In genomic region chr10:128417776-128418175, GRCh38 we compare ENCODE assay signal across 29 cellular contexts.
DNase-seq lines count a peak whose midpoint lies in the region; ATAC-seq, FAIRE-seq and TF ChIP-seq lines count a peak whose summit lies in the region.
"Had no signal": no experiment of that assay in that cellular context is flagged by ENCODE, and none has a peak within 500 bp of the region (broad histone marks: within the 10 kb centered on the region; RNA-seq: fewer than 3 reads in every experiment).

No MANE protein-coding gene starts in this region.

- no peak overlapping the region for H3K27ac Mint-ChIP-seq in GM23338
- H3K27ac Mint-ChIP-seq: CD14-positive monocyte; CD4-positive, alpha-beta memory T cell; CD4-positive, CD25-positive, alpha-beta regulatory T cell; CD8-positive, alpha-beta memory T cell had no signal

- H3K23me2 ChIP-seq in H1 (ENCODE audit: low read depth, low read length): no peaks in the 10 kb centered on the region

- H4K8ac ChIP-seq in H1 (ENCODE audit: extremely low read depth, insufficient read depth, low read length): no peak overlapping the region

- H3K56ac ChIP-seq in H1 (replicated peaks; ENCODE audit: insufficient read length, low read depth, low read length): no peak overlapping the region

- H3K18ac ChIP-seq in H1 (ENCODE audit: extremely low read depth, low read length): no peak overlapping the region

- no peak overlapping the region for H3K4ac ChIP-seq in H1 (replicated peaks; ENCODE audit: insufficient read length, low read depth, low read length)

- H2BK120ac ChIP-seq in H1 (replicated peaks; ENCODE audit: low read depth, low read length): no peak overlapping the region

- H3K9me3 Mint-ChIP-seq in GM23338: no peaks in the 10 kb centered on the region; the same call in 2 of the 3 replicates
- H3K9me3 Mint-ChIP-seq: CD4-positive, CD25-positive, alpha-beta regulatory T cell had no signal

- H2BK5ac ChIP-seq in H1 (ENCODE audit: low read depth, low read length): no peak overlapping the region

- H4K20me1 ChIP-seq in GM23338 (replicated peaks; ENCODE audit: insufficient read depth) (no peaks in the 10 kb centered on the region), H1 (replicated peaks in 1 of 2; ENCODE audit: control insufficient read depth in 1 of 2, insufficient read depth in 2 of 2, low read length in 2 of 2) (no peaks in the 10 kb centered on the region)
- H4K20me1 ChIP-seq: BLaER1 had no signal

- H3K36me3 ChIP-seq in right atrium auricular region: no peaks in the 10 kb centered on the region
- no peaks in the 10 kb centered on the region for H3K36me3 ChIP-seq in GM23338 (ENCODE audit: insufficient read depth)
- no peaks in the 10 kb centered on the region for H3K36me3 ChIP-seq in H1 (ENCODE audit: control insufficient read depth in 2 of 4, insufficient read depth in 4 of 4, low read length in 3 of 4)
- H3K36me3 ChIP-seq: BE2C, BLaER1 had no signal

- H2AFZ ChIP-seq in GM23338 (0 out of 2 replicates have a peak overlapping the region, but pooled peaks have one; percentile 14), H1 (ENCODE audit: low read length) (no peak overlapping the region)

- H3K4me1 ChIP-seq in right atrium auricular region (no peaks in the 10 kb centered on the region), GM23338 (ENCODE audit: insufficient read depth) (0 out of 2 replicates have a peak, but pooled peaks cover 5% of the 10 kb centered on the region), H1 (replicated peaks in 1 of 4; ENCODE audit: control insufficient read depth in 3 of 4, insufficient read depth in 4 of 4, low read length in 3 of 4) (peaks cover 0 to 6% (median 0%) of the 10 kb centered on the region in 4 experiments; a peak in 3 of 7 replicates)
- H3K4me1 ChIP-seq: BE2C, BLaER1 had no signal

- 84% methylated on average over 3 of the region's 3 CpGs; no CpG with 5 or more reads in 1 of the 2 experiments for WGBS in H1 (ENCODE audit: extremely low coverage in 1 of 2, insufficient coverage in 1 of 2, insufficient read length in 1 of 2, insufficient replicate concordance in 2 of 2, low coverage in 1 of 2, low lambda C conversion rate in 2 of 2, missing lambda C conversion rate in 1 of 2), 2 experiments

- peaks cover 6% of the 10 kb centered on the region for H3K4me1 Mint-ChIP-seq in GM23338
- H3K4me1 Mint-ChIP-seq: CD14-positive monocyte; CD4-positive, alpha-beta memory T cell; CD4-positive, CD25-positive, alpha-beta regulatory T cell; CD8-positive, alpha-beta memory T cell had no signal

- H2BK12ac ChIP-seq in H1 (ENCODE audit: low read depth, low read length): no peak overlapping the region

- H4K5ac ChIP-seq in H1 (ENCODE audit: insufficient read length, low read depth, low read length): no peak overlapping the region

- TF ChIP-seq RAD21 in H1 (IDR thresholded peaks at IDR 0.05 in 1 of 2, conservative IDR thresholded peaks at IDR 0.05 in 1 of 2; ENCODE audit: low read depth in 2 of 2, low read length in 2 of 2): no peak

- TF ChIP-seq CTCF in right atrium auricular region (IDR thresholded peaks at IDR 0.05): no peak
- no peak for TF ChIP-seq CTCF in GM23338 (conservative IDR thresholded peaks at IDR 0.05; ENCODE audit: low read depth in 2 of 2)
- no peak for TF ChIP-seq CTCF in H1 (IDR thresholded peaks at IDR 0.05; ENCODE audit: control extremely low read depth in 1 of 3, insufficient read depth in 1 of 3, low read depth in 1 of 3, low read length in 3 of 3)
- TF ChIP-seq CTCF in GM10266 (IDR thresholded peaks at IDR 0.05; ENCODE audit: control insufficient read depth, insufficient read depth, low read depth, missing control alignments): no peak
- no peak for TF ChIP-seq CTCF in omental fat pad (IDR thresholded peaks at IDR 0.05)

- no peak for FAIRE-seq in H1 (lab: Jason Lieb, UNC)
- FAIRE-seq: A204.1, G401.6, GM12878, GM12892, GM18507 had no signal

- no peak for TF ChIP-seq POLR2A in H1 (IDR thresholded peaks at IDR 0.05; ENCODE audit: control extremely low read depth in 1 of 2, low read depth in 2 of 2, low read length in 2 of 2)

- H4K91ac ChIP-seq in H1 (replicated peaks; ENCODE audit: insufficient read length, low read length): no peak overlapping the region

- no peak overlapping the region for H2BK20ac ChIP-seq in H1 (ENCODE audit: low read length)

- POLR2A ChIA-PET in H1 (lab: Charles Lee; ENCODE audit: partially characterized antibody): no interaction called here

- H3K27me3 Mint-ChIP-seq in GM23338 (ENCODE audit: insufficient read depth, low read depth, poor library complexity): no peaks in the 10 kb centered on the region

- no peak for TF ChIP-seq EP300 in H1 (IDR thresholded peaks at IDR 0.05; ENCODE audit: borderline replicate concordance in 1 of 2, low read depth in 2 of 2, low read length in 2 of 2)

- H3K9me3 ChIP-seq in right atrium auricular region (no peaks in the 10 kb centered on the region), H1 (ENCODE audit: insufficient read depth in 2 of 2, low read depth in 1 of 2, low read length in 1 of 2) (no peaks in the 10 kb centered on the region)
- H3K9me3 ChIP-seq: BE2C, BLaER1 had no signal

- H3F3A ChIP-seq in GM23338 (replicated peaks; ENCODE audit: low read depth): no peaks in the 10 kb centered on the region

- H3K9ac ChIP-seq in H1 (replicated peaks in 1 of 4; ENCODE audit: extremely low read depth in 1 of 4, low read depth in 3 of 4, low read length in 3 of 4): no peak overlapping the region
- H3K9ac ChIP-seq: BLaER1 had no signal

- no peak overlapping the region for H3K4me3 ChIP-seq in right atrium auricular region
- H3K4me3 ChIP-seq in GM23338: no peak overlapping the region
- H3K4me3 ChIP-seq in H1 (ENCODE audit: extremely low read depth in 1 of 4, insufficient read depth in 2 of 4, low read depth in 3 of 4, low read length in 4 of 4): no peak overlapping the region
- H3K4me3 ChIP-seq: BLaER1, GM12878 had no signal

- H3K79me1 ChIP-seq in H1 (ENCODE audit: low read depth, low read length): no peaks in the 10 kb centered on the region

- H3K79me2 ChIP-seq in GM23338 (replicated peaks; ENCODE audit: insufficient read depth) (no peaks in the 10 kb centered on the region), H1 (ENCODE audit: control insufficient read depth in 1 of 2, insufficient read depth in 2 of 2, low read length in 2 of 2) (no peaks in the 10 kb centered on the region)

- H3K27me3 ChIP-seq in right atrium auricular region: no peaks in the 10 kb centered on the region
- no peaks in the 10 kb centered on the region for H3K27me3 ChIP-seq in GM23338 (ENCODE audit: insufficient read depth)
- no peaks in the 10 kb centered on the region for H3K27me3 ChIP-seq in H1 (replicated peaks in 1 of 4; ENCODE audit: control insufficient read depth in 3 of 4, extremely low read depth in 1 of 4, insufficient read depth in 3 of 4, low read length in 3 of 4)
- H3K27me3 ChIP-seq: BE2C, BLaER1 had no signal

- no peak overlapping the region for H3K14ac ChIP-seq in H1 (ENCODE audit: insufficient read length)

- no peak for ATAC-seq in GM23338
- no peak for ATAC-seq in omental fat pad (ENCODE audit: low FRiP score)
- no peak for ATAC-seq in HG03520 (IDR thresholded peaks at IDR 0.05; ENCODE audit: unreplicated experiment)
- ATAC-seq: GM12878 had no signal

- no peak overlapping the region for H3K4me2 ChIP-seq in GM23338
- H3K4me2 ChIP-seq in H1 (ENCODE audit: insufficient read depth in 1 of 2, low read depth in 2 of 2, low read length in 2 of 2): no peak overlapping the region
- H3K4me2 ChIP-seq: BLaER1 had no signal

- H3K36me3 Mint-ChIP-seq in GM23338 (ENCODE audit: low read depth): no peaks in the 10 kb centered on the region
- H3K36me3 Mint-ChIP-seq: CD14-positive monocyte; CD8-positive, alpha-beta memory T cell had no signal

- H2BK15ac ChIP-seq in H1 (ENCODE audit: low read length): no peak overlapping the region

- DNase-seq in right atrium auricular region (ENCODE audit: low spot score): peak; percentile 51
- DNase-seq in cardiac septum (ENCODE audit: low spot score): no peak
- no peak for DNase-seq in GM23338 (ENCODE audit: low spot score)
- no peak for DNase-seq in H1 (ENCODE audit: low read depth in 1 of 2, low spot score in 2 of 2)
- DNase-seq in GM10266 (ENCODE audit: extremely low spot score): no peak
- DNase-seq in omental fat pad (ENCODE audit: low spot score): no peak
- DNase-seq: 8988T; ACHN; BE2C; C1 segment of cervical spinal cord; CD4-positive, alpha-beta memory T cell; CD4-positive, CD25-positive, alpha-beta regulatory T cell; CD8-positive, alpha-beta memory T cell; COR-L47; DMS 273 treated with DMSO at 0.1 percent for 48 hours; DMS153; DMS53; DMS79; DND-41; EL; GF-D8 had no signal

- H3K9me2 ChIP-seq in GM23338 (ENCODE audit: insufficient read depth): no peaks in the 10 kb centered on the region

- H3K23ac ChIP-seq in H1 (ENCODE audit: insufficient read length): no peak overlapping the region

- H3K4me3 Mint-ChIP-seq in GM23338: no peak overlapping the region
- H3K4me3 Mint-ChIP-seq: CD14-positive monocyte; CD4-positive, alpha-beta memory T cell; CD4-positive, CD25-positive, alpha-beta regulatory T cell; CD8-positive, alpha-beta memory T cell had no signal

- no peak overlapping the region for H2AK5ac ChIP-seq in H1 (ENCODE audit: low read depth, low read length)

- no peak overlapping the region for H3K27ac ChIP-seq in right atrium auricular region
- no peak overlapping the region for H3K27ac ChIP-seq in GM23338 (ENCODE audit: low read depth)
- H3K27ac ChIP-seq in H1 (ENCODE audit: low read depth, low read length): no peak overlapping the region
- H3K27ac ChIP-seq: BLaER1 had no signal

- CTCF ChIA-PET in H1 (lab: Charles Lee; ENCODE audit: partially characterized antibody): interaction anchor here (0.6 to 3.1 kb wide), 8 partner anchors 14 to 167 kb away, joined by 3 to 10 read pairs (median 4); no protein-coding TSS in a partner anchor

- intact Hi-C loops in cardiac septum (cut with DNase I): no loop called here

TF ChIP-seq in GM23338, 12 proteins besides CTCF, POLR2A, EP300 and RAD21 (continues in another document):
- TF ChIP-seq STAT1 (IDR thresholded peaks at IDR 0.05; ENCODE audit: unreplicated experiment): no peak

TF ChIP-seq in H1, 55 proteins besides CTCF, POLR2A, EP300 and RAD21 (continues in another document):
- no peak for TF ChIP-seq EZH2 (IDR thresholded peaks at IDR 0.05; ENCODE audit: low read depth, low read length, severe bottlenecking)
